21 cellular contexts compared by ENCODE assay signal in genomic region chr6:135063926-135064325, GRCh38.
"Had no signal": no experiment of that assay in that cellular context is flagged by ENCODE, and none has a peak within 500 bp of the region (broad histone marks: within the 10 kb centered on the region; RNA-seq: fewer than 3 reads in every experiment).

No MANE protein-coding gene starts in this region.

- H3K9me2 ChIP-seq: SK-N-SH had no signal

- ATAC-seq: Panc1, PC-3 had no signal

- DNase-seq: Kasumi-1, MM.1S, NCI-H1092 treated with DMSO at 0.1 percent for 48 hours, NCI-H1436, NCI-H187, NCI-H2029, NCI-H2081 treated with DMSO at 0.1 percent for 48 hours, NCI-H2171, NCI-H226, NCI-H446, NCI-H510A, NCI-H524 treated with DMSO at 0.1 percent for 48 hours, NCI-H69, NCI-H774, PC-3, SHP77, SK-N-SH, T-helper 1 cell had no signal

- H3K9ac ChIP-seq: KMS-11, SK-N-SH had no signal

- H3K9me3 ChIP-seq: SK-N-SH had no signal

- H3K4me2 ChIP-seq: KMS-11, SK-N-SH had no signal

- H3K27ac ChIP-seq: KMS-11, RWPE1 had no signal
